Comparison of ENCODE assay signal across 16 cellular contexts in the genomic region with DNA sequence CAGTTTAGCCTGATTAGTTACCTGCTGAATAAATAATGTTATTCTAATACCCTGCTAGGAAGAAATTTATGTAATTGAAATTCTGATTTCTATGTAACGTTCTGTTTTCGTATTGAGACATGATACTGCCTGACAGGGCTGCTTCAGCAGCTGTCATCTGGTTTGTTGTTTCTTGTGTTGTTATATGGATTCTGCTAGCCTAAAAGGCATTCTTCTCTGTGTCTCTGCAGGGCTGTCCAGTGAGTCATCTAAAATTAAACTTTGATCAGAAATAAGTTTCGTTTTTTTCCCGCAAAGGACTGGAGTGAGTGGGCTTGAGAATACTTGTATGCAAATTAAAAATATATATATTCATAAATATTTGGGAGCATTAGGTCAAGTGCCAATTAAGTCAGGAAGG.
A peak's percentile ranks its signal among the peaks of the same experiment; 100 is the strongest.
DNase-seq lines count a peak whose midpoint lies in the region; ATAC-seq and TF ChIP-seq lines count a peak whose summit lies in the region.
"Had no signal": no experiment of that assay in that cellular context is flagged by ENCODE, and none has a peak within 500 bp of the region (broad histone marks: within the 10 kb centered on the region; RNA-seq: fewer than 3 reads in every experiment).

No MANE protein-coding gene starts in this region.

- DNase-seq in AG08396 (ENCODE audit: low spot score) = peak; percentile 45
- DNase-seq in amniotic stem cell (lab: John Stamatoyannopoulos, UW) = peak; percentile 44
- DNase-seq in kidney tubule cell (ENCODE audit: low spot score) = peak; percentile 25
- no peak for DNase-seq in occipital lobe (lab: John Stamatoyannopoulos, UW)
- DNase-seq: C1 segment of cervical spinal cord; head of caudate nucleus; lower lobe of right lung; MG63; NCI-H2171 treated with DMSO at 0.1 percent for 48 hours; posterior cingulate gyrus; stimulated activated CD4-positive, alpha-beta T cell treated with anti-CD3 and anti-CD28 coated beads, Interleukin-2, amount 100 ng/mL, for 48 hours; stimulated activated naive CD8-positive, alpha-beta T cell treated with anti-CD3 and anti-CD28 coated beads, Interleukin-15, amount 100 ng/mL, for 72 hours had no signal

- CTCF ChIA-PET in HEK293 (lab: Yijun Ruan, JAX) = interaction anchor here (0.6 to 1.8 kb wide), 4 partner anchors 9 to 113 kb away, joined by 3 to 5 read pairs (median 3); no protein-coding TSS in a partner anchor

- no peaks in the 10 kb centered on the region for H3K9me3 ChIP-seq in HEK293 (ENCODE audit: control insufficient read depth, insufficient read depth, low read depth, low read length)
- H3K9me3 ChIP-seq: lower lobe of right lung, MG63 had no signal

- no peak overlapping the region for H3K4me3 ChIP-seq in HEK293 (ENCODE audit: low read depth, low read length)
- H3K4me3 ChIP-seq: lower lobe of right lung, MG63 had no signal

- POLR2A ChIA-PET in HEK293 (lab: Yijun Ruan, JAX) = no interaction called here

- H3K27ac ChIP-seq in HEK293 (ENCODE audit: extremely low read depth, low read depth, low read length) = no peak overlapping the region
- H3K27ac ChIP-seq: lower lobe of right lung had no signal

- no peak for ATAC-seq in GM18519 (IDR thresholded peaks at IDR 0.05; ENCODE audit: low FRiP score, unreplicated experiment)
- no peak for ATAC-seq in HG02852 (IDR thresholded peaks at IDR 0.05; ENCODE audit: unreplicated experiment)
- no peak for ATAC-seq in HG03135 (IDR thresholded peaks at IDR 0.05; ENCODE audit: unreplicated experiment)
- ATAC-seq: lower lobe of right lung; stimulated activated naive CD8-positive, alpha-beta T cell treated with anti-CD3 and anti-CD28 coated beads, Interleukin-15, amount 100 ng/mL, for 72 hours had no signal

- H3K4me1 ChIP-seq in HEK293 (ENCODE audit: control insufficient read depth, insufficient read depth, low read length) = peaks cover 30% of the 10 kb centered on the region

- no peak for TF ChIP-seq CTCF in HEK293 (tag by site-specific recombination; IDR thresholded peaks at IDR 0.05)

- H3K36me3 ChIP-seq in HEK293 (ENCODE audit: control insufficient read depth in 2 of 2, insufficient read depth in 1 of 2, low read length in 2 of 2) = no peaks in the 10 kb centered on the region
- H3K36me3 ChIP-seq: lower lobe of right lung, MG63 had no signal

TF ChIP-seq in HEK293, 187 proteins besides CTCF, POLR2A, EP300 and RAD21:
- TF ChIP-seq OSR2 (tag by site-specific recombination; IDR thresholded peaks at IDR 0.05) (peak; percentile 57; the same call in 1 of the 2 replicates), ZNF184 (tag by site-specific recombination; IDR thresholded peaks at IDR 0.05) (0 out of 2 replicates have a peak, but pooled peaks have one; percentile 26), ZNF501 (tag by site-specific recombination; IDR thresholded peaks at IDR 0.05) (no peak)
